Comparison of ENCODE assay signal across 14 cellular contexts in the genomic region with DNA sequence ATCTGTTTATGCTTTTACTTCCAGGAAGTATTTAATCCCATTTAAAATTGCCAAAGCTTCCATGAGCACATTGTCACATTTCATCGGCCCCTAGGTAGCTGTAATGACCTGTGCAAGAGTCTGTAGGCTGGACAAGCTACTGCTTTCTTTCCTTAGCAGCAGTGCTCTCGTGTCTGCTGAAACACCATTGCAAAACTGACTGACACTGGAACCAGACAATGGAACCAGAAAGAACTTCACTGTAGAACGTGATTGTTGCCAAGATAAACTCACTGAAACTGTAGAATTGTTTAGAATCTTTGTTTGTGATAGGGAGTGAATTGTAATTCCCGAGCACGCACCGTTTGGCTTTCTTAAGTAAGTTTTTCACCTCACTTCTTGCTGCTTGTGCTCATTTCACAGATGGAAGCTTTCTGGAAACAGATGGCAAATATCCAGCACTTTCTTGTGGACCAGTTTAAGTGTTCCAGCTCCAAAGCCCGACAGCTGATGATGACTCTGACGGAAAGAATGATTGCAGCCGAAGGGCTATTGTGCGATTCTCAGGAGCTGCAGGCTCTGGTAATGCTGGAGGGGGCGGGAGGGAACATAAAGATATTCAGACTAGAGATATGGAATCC. TPM values are rescaled to one million over a fixed set of nuclear protein-coding genes. Genes with fewer than 3 reads are reported as not detected.
DNase-seq lines count a peak whose midpoint lies in the region; ATAC-seq, FAIRE-seq and TF ChIP-seq lines count a peak whose summit lies in the region.
"Had no signal": no experiment of that assay in that cellular context is flagged by ENCODE, and none has a peak within 500 bp of the region (broad histone marks: within the 10 kb centered on the region; RNA-seq: fewer than 3 reads in every experiment).

No MANE protein-coding gene starts in this region.

- no peaks in the 10 kb centered on the region for H4K20me1 ChIP-seq in MM.1S (ENCODE audit: insufficient read depth, low read length)

- H3K9me2 ChIP-seq in MM.1S (replicated peaks; ENCODE audit: insufficient read depth, low read length) = no peaks in the 10 kb centered on the region

- H3K27me3 ChIP-seq in bronchial epithelial cell (ENCODE audit: control insufficient read depth, insufficient read depth, low read length) (no peaks in the 10 kb centered on the region), right atrium auricular region (no peaks in the 10 kb centered on the region), upper lobe of right lung (no peaks in the 10 kb centered on the region), MM.1S (replicated peaks; ENCODE audit: insufficient read depth, low read length) (no peaks in the 10 kb centered on the region), HAP-1 (ENCODE audit: low read depth) (no peaks in the 10 kb centered on the region)
- H3K27me3 ChIP-seq: testis had no signal

- no peaks in the 10 kb centered on the region for H3K9me3 ChIP-seq in right atrium auricular region
- no peaks in the 10 kb centered on the region for H3K9me3 ChIP-seq in upper lobe of right lung
- no peaks in the 10 kb centered on the region for H3K9me3 ChIP-seq in MM.1S (replicated peaks; ENCODE audit: insufficient read depth, low read length)
- no peaks in the 10 kb centered on the region for H3K9me3 ChIP-seq in HAP-1
- H3K9me3 ChIP-seq: testis had no signal

- in situ Hi-C loops in HAP-1 (cut with MboI; ENCODE audit: low sequenced_read_pairs) = no loop called here

- H3K9ac ChIP-seq in MM.1S (ENCODE audit: low read length) = no peak overlapping the region

- peak; percentile 51 to 77 for DNase-seq in NCI-H524 (lab: John Stamatoyannopoulos, UW)
- DNase-seq in NCI-H524 treated with DMSO at 0.1 percent for 48 hours (lab: John Stamatoyannopoulos, UW) = no peak
- peak; percentile 86 for DNase-seq in bronchial epithelial cell (ENCODE audit: low read depth)
- DNase-seq in right atrium auricular region (ENCODE audit: low spot score) = peak; percentile 84
- peak; percentile 5 for DNase-seq in upper lobe of right lung
- no peak for DNase-seq in MM.1S
- DNase-seq in HAP-1 (ENCODE audit: low spot score in 2 of 2) = no peak
- DNase-seq: naive thymus-derived CD4-positive, alpha-beta T cell; NCI-H2107; stimulated activated CD4-positive, alpha-beta T cell treated with anti-CD3 and anti-CD28 coated beads, Interleukin-4, amount 100 ng/mL, for 1 hour; testis had no signal

- no peak overlapping the region for H3K4me3 ChIP-seq in bronchial epithelial cell (ENCODE audit: low read depth, low read length)
- no peak overlapping the region for H3K4me3 ChIP-seq in right atrium auricular region
- no peak overlapping the region for H3K4me3 ChIP-seq in upper lobe of right lung
- no peak overlapping the region for H3K4me3 ChIP-seq in MM.1S (ENCODE audit: low read length)
- no peak overlapping the region for H3K4me3 ChIP-seq in HAP-1
- H3K4me3 ChIP-seq: testis had no signal

- no peak for TF ChIP-seq CTCF in bronchial epithelial cell (IDR thresholded peaks at IDR 0.05; ENCODE audit: insufficient read depth, low read length, severe bottlenecking)
- TF ChIP-seq CTCF in right atrium auricular region (IDR thresholded peaks at IDR 0.05) = no peak
- no peak for TF ChIP-seq CTCF in upper lobe of right lung (IDR thresholded peaks at IDR 0.05)
- no peak for TF ChIP-seq CTCF in MM.1S (IDR thresholded peaks at IDR 0.05; ENCODE audit: low read length)

- ATAC-seq in upper lobe of right lung (no peak), GM18909 (IDR thresholded peaks at IDR 0.05; ENCODE audit: poor library complexity, unreplicated experiment) (no peak)
- ATAC-seq: activated naive CD4-positive, alpha-beta T cell treated with anti-CD3 and anti-CD28 coated beads, Interleukin-2, amount 50 U/mL, for 72 hours; naive thymus-derived CD4-positive, alpha-beta T cell had no signal

- peak; percentile 73 for FAIRE-seq in bronchial epithelial cell (lab: Jason Lieb, UNC)
- FAIRE-seq: A204.1 had no signal

- H3K36me3 ChIP-seq in bronchial epithelial cell (ENCODE audit: control insufficient read depth, insufficient read depth, low read length) (peaks cover 5% of the 10 kb centered on the region), right atrium auricular region (peaks cover 23% of the 10 kb centered on the region), upper lobe of right lung (peaks cover 12% of the 10 kb centered on the region), MM.1S (replicated peaks; ENCODE audit: insufficient read depth, low read length) (0 out of 2 replicates have a peak, but pooled peaks cover 10% of the 10 kb centered on the region), HAP-1 (replicated peaks) (peaks cover 23% of the 10 kb centered on the region)

- H3F3A ChIP-seq in MM.1S (ENCODE audit: insufficient read depth, low read length) = no peaks in the 10 kb centered on the region

- H3K27ac ChIP-seq in right atrium auricular region (peak overlapping the region; percentile 39 to 65), upper lobe of right lung (no peak overlapping the region), MM.1S (ENCODE audit: low read length) (no peak overlapping the region)
- H3K27ac ChIP-seq: testis had no signal

- intact Hi-C loops in upper lobe of right lung (cut with DNase I) = no loop called here

- H3K4me1 ChIP-seq in right atrium auricular region (peaks cover 0 to 12% of the 10 kb centered on the region in 2 donors), upper lobe of right lung (no peaks in the 10 kb centered on the region), MM.1S (ENCODE audit: low read length) (no peaks in the 10 kb centered on the region), HAP-1 (no peaks in the 10 kb centered on the region)
- H3K4me1 ChIP-seq: testis had no signal

- no peak overlapping the region for H3K4me2 ChIP-seq in MM.1S (ENCODE audit: low read depth, low read length)

- no peaks in the 10 kb centered on the region for H3K79me2 ChIP-seq in MM.1S (ENCODE audit: low read length)

- H2AFZ ChIP-seq in MM.1S (ENCODE audit: low read length) = no peak overlapping the region

RNA-seq across cellular contexts. Expression of gene EVC, which starts 36.9 kb away (rescaled TPM):
- total RNA-seq in bronchial epithelial cell (9.5 and 12.9 TPM in 2 replicates), right atrium auricular region (10 to 100 TPM in 1 of 2 donors, 1 to 10 TPM in 1; 8.6 to 14.1 TPM), upper lobe of right lung (27.6 TPM)

RNA-seq across cellular contexts. Expression of gene EVC2, which starts 39.5 kb away (rescaled TPM):
- 8.2 and 9.5 TPM in 2 replicates for total RNA-seq in bronchial epithelial cell
- total RNA-seq in right atrium auricular region = 1 to 10 TPM; 2.6 to 7.0 TPM
- total RNA-seq in upper lobe of right lung = 6.3 TPM

Comparison
In these comparisons a context has a peak if more than half of its experiments do, and no peak if none do; other contexts are left out.
1. DNase-seq: peak in NCI-H524 (2 of 2), bronchial epithelial cell (single experiment), right atrium auricular region (single experiment) and upper lobe of right lung (single experiment); none in NCI-H524 treated with DMSO at 0.1 percent for 48 hours (single experiment), MM.1S (single experiment) and HAP-1 (0 of 2).
2. H3K27ac ChIP-seq: peak in right atrium auricular region (2 of 2); none in upper lobe of right lung (single experiment) and MM.1S (single experiment).